In the genomic region with DNA sequence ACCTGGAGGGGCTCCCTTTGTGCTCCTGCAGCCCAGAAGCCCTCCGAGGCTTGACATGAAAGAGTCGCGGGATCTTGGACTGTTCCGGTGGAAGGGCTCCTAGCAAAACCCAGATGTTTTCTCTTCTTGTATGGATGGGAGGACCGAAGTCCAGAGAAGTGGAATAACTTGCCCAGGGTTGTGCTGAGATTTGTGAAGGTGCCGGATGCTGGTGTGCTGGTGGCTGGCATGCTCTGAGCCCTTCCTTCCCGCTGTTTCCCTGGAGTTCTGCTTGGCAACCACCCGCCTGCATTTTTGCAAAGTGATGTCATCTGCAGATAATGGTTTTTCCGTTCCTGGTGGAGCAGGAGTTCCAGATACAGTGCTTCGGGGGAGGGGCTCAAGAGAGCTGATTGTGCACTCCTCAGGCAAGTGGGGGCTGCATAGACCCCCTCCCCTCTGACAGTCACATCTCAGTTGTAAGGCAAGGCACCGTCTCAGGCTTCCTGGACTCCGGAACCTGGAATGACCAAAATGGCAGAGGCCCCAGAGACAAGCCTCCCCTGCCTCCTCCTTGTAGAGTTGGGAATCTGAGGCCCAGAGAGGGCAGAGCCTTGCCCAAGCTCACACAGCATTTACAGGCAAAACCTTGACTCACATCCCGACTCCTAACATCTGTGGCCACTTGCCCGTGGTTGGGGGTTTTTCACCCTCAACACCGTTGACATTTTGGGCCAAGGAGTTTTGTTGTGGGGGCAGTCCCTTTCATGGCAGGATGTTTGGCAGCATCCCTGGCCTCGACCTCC, we compare ENCODE assay signal across 8 cellular contexts.
A peak's percentile ranks its signal among the peaks of the same experiment; 100 is the strongest.
DNase-seq lines count a peak whose midpoint lies in the region; ATAC-seq and TF ChIP-seq lines count a peak whose summit lies in the region.

No MANE protein-coding gene starts in this region.

- H3K9me3 ChIP-seq in HEK293 (ENCODE audit: control insufficient read depth, insufficient read depth, low read depth, low read length) = no peaks in the 10 kb centered on the region
- H3K9me3 ChIP-seq in prostate gland = no peaks in the 10 kb centered on the region

- intact Hi-C loops in prostate gland (cut with DNase I) = no loop called here

- POLR2A ChIA-PET in HEK293 (lab: Yijun Ruan, JAX) = no interaction called here

- peaks cover 72% of the 10 kb centered on the region for H3K4me1 Mint-ChIP-seq in activated T-cell treated with anti-CD3 and anti-CD28 coated beads, Interleukin-2, amount 50 U/mL, for 24 hours (ENCODE audit: low read depth)

- CTCF ChIA-PET in HEK293 (lab: Yijun Ruan, JAX) = interaction anchor here (0.6 to 6.9 kb wide), 5 partner anchors 28 to 219 kb away, joined by 3 to 33 read pairs (median 6); partner anchors contain the start of gene ALAD

- no peaks in the 10 kb centered on the region for H3K27me3 ChIP-seq in prostate gland (replicated peaks; ENCODE audit: insufficient read depth)

- no peak for TF ChIP-seq POLR2A in prostate gland (IDR thresholded peaks at IDR 0.05)

- H3K27me3 Mint-ChIP-seq in activated T-cell treated with anti-CD3 and anti-CD28 coated beads, Interleukin-2, amount 50 U/mL, for 24 hours = peaks cover 8% of the 10 kb centered on the region

- H3K9me3 Mint-ChIP-seq in activated T-cell treated with anti-CD3 and anti-CD28 coated beads, Interleukin-2, amount 50 U/mL, for 24 hours = no peaks in the 10 kb centered on the region

- H3K4me3 ChIP-seq in HEK293 (ENCODE audit: low read depth, low read length) = no peak overlapping the region
- no peak overlapping the region for H3K4me3 ChIP-seq in prostate gland

- H3K27ac Mint-ChIP-seq in activated T-cell treated with anti-CD3 and anti-CD28 coated beads, Interleukin-2, amount 50 U/mL, for 24 hours = peak overlapping the region; percentile 99

- H3K4me1 ChIP-seq in HEK293 (ENCODE audit: control insufficient read depth, insufficient read depth, low read length) (peaks cover 7% of the 10 kb centered on the region; the same call in 1 of the 2 replicates), prostate gland (replicated peaks) (no peaks in the 10 kb centered on the region)

- H3K36me3 ChIP-seq in HEK293 (ENCODE audit: control insufficient read depth in 2 of 2, insufficient read depth in 1 of 2, low read length in 2 of 2) (no peaks in the 10 kb centered on the region), prostate gland (no peaks in the 10 kb centered on the region)

- no peak overlapping the region for H3K27ac ChIP-seq in HEK293 (ENCODE audit: extremely low read depth, low read depth, low read length)
- H3K27ac ChIP-seq in prostate gland = peak overlapping the region; percentile 38 to 60

- peak overlapping the region; percentile 15 for H3K4me3 Mint-ChIP-seq in activated T-cell treated with anti-CD3 and anti-CD28 coated beads, Interleukin-2, amount 50 U/mL, for 24 hours

- ATAC-seq in GM18519 (IDR thresholded peaks at IDR 0.05; ENCODE audit: low FRiP score, unreplicated experiment) (no peak), GM19324 (IDR thresholded peaks at IDR 0.05; ENCODE audit: low FRiP score, unreplicated experiment) (no peak)

- no peak for TF ChIP-seq CTCF in HEK293 (tag by site-specific recombination; IDR thresholded peaks at IDR 0.05)
- no peak for TF ChIP-seq CTCF in prostate gland (IDR thresholded peaks at IDR 0.05)

- DNase-seq in AG08396 (ENCODE audit: low spot score) = peak; percentile 84
- peak; percentile 28 for DNase-seq in activated T-cell treated with anti-CD3 and anti-CD28 coated beads, Interleukin-2, amount 50 U/mL, for 24 hours
- peak; percentile 98 for DNase-seq in glomerular visceral epithelial cell (ENCODE audit: extremely low spot score)
- peak; percentile 73 for DNase-seq in prostate gland (ENCODE audit: low spot score)
- no peak for DNase-seq in GF-D8 (lab: John Stamatoyannopoulos, UW)

- 25% methylated on average over 15 of the region's 16 CpGs for WGBS in prostate gland

- no peaks in the 10 kb centered on the region for H3K36me3 Mint-ChIP-seq in activated T-cell treated with anti-CD3 and anti-CD28 coated beads, Interleukin-2, amount 50 U/mL, for 24 hours (ENCODE audit: low read depth)

TF ChIP-seq in HEK293, 187 proteins besides CTCF, POLR2A, EP300 and RAD21 (continues in another document):
- TF ChIP-seq ZNF621 (tag by site-specific recombination; IDR thresholded peaks at IDR 0.05) = no peak
- 0 out of 2 replicates have a peak, but pooled peaks have one; percentile 40 for TF ChIP-seq ZNF324 (tag by site-specific recombination; IDR thresholded peaks at IDR 0.05)
- TF ChIP-seq, protein P1, sequence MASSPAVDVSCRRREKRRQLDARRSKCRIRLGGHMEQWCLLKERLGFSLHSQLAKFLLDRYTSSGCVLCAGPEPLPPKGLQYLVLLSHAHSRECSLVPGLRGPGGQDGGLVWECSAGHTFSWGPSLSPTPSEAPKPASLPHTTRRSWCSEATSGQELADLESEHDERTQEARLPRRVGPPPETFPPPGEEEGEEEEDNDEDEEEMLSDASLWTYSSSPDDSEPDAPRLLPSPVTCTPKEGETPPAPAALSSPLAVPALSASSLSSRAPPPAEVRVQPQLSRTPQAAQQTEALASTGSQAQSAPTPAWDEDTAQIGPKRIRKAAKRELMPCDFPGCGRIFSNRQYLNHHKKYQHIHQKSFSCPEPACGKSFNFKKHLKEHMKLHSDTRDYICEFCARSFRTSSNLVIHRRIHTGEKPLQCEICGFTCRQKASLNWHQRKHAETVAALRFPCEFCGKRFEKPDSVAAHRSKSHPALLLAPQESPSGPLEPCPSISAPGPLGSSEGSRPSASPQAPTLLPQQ (tag by site-specific recombination; IDR thresholded peaks at IDR 0.05) = 0 out of 2 replicates have a peak, but pooled peaks have one; percentile 31
- no peak for TF ChIP-seq ZNF664 (tag by site-specific recombination; IDR thresholded peaks at IDR 0.05)
- TF ChIP-seq ZNF175 (tag by site-specific recombination; IDR thresholded peaks at IDR 0.05) = no peak
- no peak for TF ChIP-seq ZNF571 (tag by site-specific recombination; IDR thresholded peaks at IDR 0.05)
- peak; percentile 89 for TF ChIP-seq PRDM10 (tag by site-specific recombination; IDR thresholded peaks at IDR 0.05)
- TF ChIP-seq ZNF354C (tag by site-specific recombination; IDR thresholded peaks at IDR 0.05; ENCODE audit: borderline replicate concordance, low read depth) = no peak
- no peak for TF ChIP-seq ZBTB49 (tag by site-specific recombination; IDR thresholded peaks at IDR 0.05; ENCODE audit: low read depth)
- TF ChIP-seq ZBTB20 (tag by site-specific recombination; IDR thresholded peaks at IDR 0.05) = no peak
- no peak for TF ChIP-seq ZNF624 (tag by site-specific recombination; IDR thresholded peaks at IDR 0.05)
- TF ChIP-seq ZNF449 (tag by site-specific recombination; IDR thresholded peaks at IDR 0.05) = no peak
- no peak for TF ChIP-seq OVOL3 (tag by site-specific recombination; IDR thresholded peaks at IDR 0.05)
